25 cellular contexts compared by ENCODE assay signal in the genomic region with DNA sequence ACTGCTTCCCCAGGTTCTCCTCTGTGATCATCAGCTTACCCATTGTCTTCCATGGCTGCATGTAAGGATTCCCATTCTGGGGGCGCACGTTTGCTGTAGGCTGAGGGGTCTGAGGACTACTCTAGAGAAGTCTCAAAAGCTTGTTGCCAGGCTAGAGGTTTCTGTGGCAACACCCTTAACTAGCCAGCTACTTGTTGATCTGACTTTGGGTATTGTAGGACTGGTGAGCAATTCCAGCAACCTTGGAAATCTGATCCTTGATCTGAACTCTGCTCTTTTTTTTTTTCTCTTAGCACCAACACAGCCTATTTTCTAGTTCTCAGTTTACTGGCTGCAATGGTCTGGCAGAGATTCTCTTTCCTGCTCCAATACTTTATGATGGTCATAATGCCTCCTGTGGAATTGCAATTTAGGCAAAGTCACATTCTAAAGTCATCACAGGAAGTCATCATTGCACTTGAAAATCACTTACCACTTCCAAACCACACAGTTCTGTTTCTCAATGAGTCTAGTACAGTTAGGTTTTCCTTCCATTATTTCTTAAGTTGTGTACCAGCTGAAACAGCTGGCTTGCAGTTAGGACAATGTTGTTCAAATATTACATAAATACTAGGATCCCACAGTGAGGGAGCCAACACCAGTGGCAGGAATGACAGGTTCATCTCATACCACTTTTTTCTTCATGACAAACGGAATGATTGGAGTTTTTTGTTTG.
"Had no signal": no experiment of that assay in that cellular context is flagged by ENCODE, and none has a peak within 500 bp of the region (broad histone marks: within the 10 kb centered on the region; RNA-seq: fewer than 3 reads in every experiment).

No MANE protein-coding gene starts in this region.

- FAIRE-seq: islet of Langerhans, TTC549 had no signal

- DNase-seq: activated CD4-positive, alpha-beta T cell treated with anti-CD3 and anti-CD28 coated beads for 36 hours; activated CD8-positive, alpha-beta T cell treated with anti-CD3 and anti-CD28 coated beads for 36 hours; activated naive CD4-positive, alpha-beta T cell; activated naive CD8-positive, alpha-beta T cell treated with anti-CD3 and anti-CD28 coated beads for 36 hours; activated T-cell treated with anti-CD3 and anti-CD28 coated beads, Interleukin-2, amount 50 U/mL, for 1 hour; amniotic stem cell; effector CD8-positive, alpha-beta T cell; foreskin keratinocyte; glutamatergic neuron; hippocampal formation; left cardiac atrium; posterior cingulate gyrus; retina; stimulated activated CD4-positive, alpha-beta T cell treated with anti-CD3 and anti-CD28 coated beads, Interleukin-2, amount 100 ng/mL, for 24 hours; SW 1271; transverse colon; uterus had no signal

- ATAC-seq: activated CD4-positive, alpha-beta T cell treated with anti-CD3 and anti-CD28 coated beads for 36 hours; activated CD8-positive, alpha-beta T cell treated with anti-CD3 and anti-CD28 coated beads for 36 hours; activated T-helper 17 cell treated with anti-CD3 and anti-CD28 coated beads, Interleukin-2, amount 50 U/mL, for 72 hours; foreskin keratinocyte; left cardiac atrium; WTC11 had no signal

- H3K4me1 ChIP-seq: foreskin keratinocyte, suprapubic skin, uterus had no signal

- H3K27ac ChIP-seq: cardiac muscle cell, esophagus muscularis mucosa, foreskin keratinocyte, suprapubic skin, transverse colon, uterus had no signal

- H3K36me3 ChIP-seq: cardiac muscle cell, transverse colon, uterus had no signal

- H3K9me3 ChIP-seq: esophagus muscularis mucosa, suprapubic skin, transverse colon, uterus had no signal

- H3K4me3 ChIP-seq: cardiac muscle cell, esophagus muscularis mucosa, lung, suprapubic skin, transverse colon, uterus had no signal

- H3K27me3 ChIP-seq: cardiac muscle cell, esophagus muscularis mucosa, foreskin keratinocyte, suprapubic skin, transverse colon, uterus had no signal
